ENCODE assay signal across 1 cellular context in genomic region chr4:784401-785331, GRCh38.
TF ChIP-seq lines count a peak whose summit lies in the region.

No MANE protein-coding gene starts in this region.

TF ChIP-seq in WTC11, 78 proteins besides CTCF, POLR2A, EP300 and RAD21 (continued from another document):
- TF ChIP-seq CDX4 (CRISPR knock-in tag; IDR thresholded peaks at IDR 0.05; ENCODE audit: borderline replicate concordance) (no peak), RELA (CRISPR knock-in tag; IDR thresholded peaks at IDR 0.05; ENCODE audit: borderline replicate concordance) (no peak), ELF4 (CRISPR knock-in tag; IDR thresholded peaks at IDR 0.05; ENCODE audit: low read depth) (no peak), HMGXB4 (CRISPR knock-in tag; IDR thresholded peaks at IDR 0.05) (no peak), ZNF219 (CRISPR knock-in tag; IDR thresholded peaks at IDR 0.05; ENCODE audit: borderline replicate concordance) (no peak), OVOL2 (CRISPR knock-in tag; IDR thresholded peaks at IDR 0.05; ENCODE audit: borderline replicate concordance) (no peak), GABPB1 (CRISPR knock-in tag; IDR thresholded peaks at IDR 0.05) (no peak), SMAD4 (CRISPR knock-in tag; IDR thresholded peaks at IDR 0.05) (no peak)
